In genomic region chr4:156053174-156053573, GRCh38 we compare ENCODE assay signal across 15 cellular contexts.
"Had no signal": no experiment of that assay in that cellular context is flagged by ENCODE, and none has a peak within 500 bp of the region (broad histone marks: within the 10 kb centered on the region; RNA-seq: fewer than 3 reads in every experiment).

No MANE protein-coding gene starts in this region.

- H3K4me3 ChIP-seq: heart left ventricle, left ventricle myocardium inferior, lung, mucosa of descending colon, sigmoid colon, skin epidermis had no signal

- H3K9me3 ChIP-seq: heart left ventricle, left ventricle myocardium inferior, mucosa of descending colon, neutrophil, sigmoid colon had no signal

- H3K36me3 ChIP-seq: heart left ventricle, left ventricle myocardium inferior, neutrophil, sigmoid colon had no signal

- H3K4me1 ChIP-seq: heart left ventricle, left ventricle myocardium inferior, sigmoid colon had no signal

- DNase-seq: effector memory CD4-positive, alpha-beta T cell; foreskin melanocyte; heart left ventricle; hypothalamus; islet precursor cell; left cardiac atrium; left ventricle myocardium inferior; mucosa of descending colon; naive thymus-derived CD8-positive, alpha-beta T cell; sigmoid colon; stimulated activated CD4-positive, alpha-beta T cell treated with anti-CD3 and anti-CD28 coated beads, Interleukin-2, amount 100 ng/mL, for 24 hours; stimulated activated naive CD4-positive, alpha-beta T cell treated with Interleukin-2 at 50 U/mL for 16 hours had no signal

- H3K27ac ChIP-seq: heart left ventricle, left ventricle myocardium inferior, neutrophil, sigmoid colon, skin epidermis had no signal

- H3K27me3 ChIP-seq: heart left ventricle, neutrophil, sigmoid colon had no signal

- ATAC-seq: heart left ventricle; left cardiac atrium; mucosa of descending colon; naive thymus-derived CD8-positive, alpha-beta T cell had no signal
